Comparison of ENCODE assay signal across 9 cellular contexts in the genomic region with DNA sequence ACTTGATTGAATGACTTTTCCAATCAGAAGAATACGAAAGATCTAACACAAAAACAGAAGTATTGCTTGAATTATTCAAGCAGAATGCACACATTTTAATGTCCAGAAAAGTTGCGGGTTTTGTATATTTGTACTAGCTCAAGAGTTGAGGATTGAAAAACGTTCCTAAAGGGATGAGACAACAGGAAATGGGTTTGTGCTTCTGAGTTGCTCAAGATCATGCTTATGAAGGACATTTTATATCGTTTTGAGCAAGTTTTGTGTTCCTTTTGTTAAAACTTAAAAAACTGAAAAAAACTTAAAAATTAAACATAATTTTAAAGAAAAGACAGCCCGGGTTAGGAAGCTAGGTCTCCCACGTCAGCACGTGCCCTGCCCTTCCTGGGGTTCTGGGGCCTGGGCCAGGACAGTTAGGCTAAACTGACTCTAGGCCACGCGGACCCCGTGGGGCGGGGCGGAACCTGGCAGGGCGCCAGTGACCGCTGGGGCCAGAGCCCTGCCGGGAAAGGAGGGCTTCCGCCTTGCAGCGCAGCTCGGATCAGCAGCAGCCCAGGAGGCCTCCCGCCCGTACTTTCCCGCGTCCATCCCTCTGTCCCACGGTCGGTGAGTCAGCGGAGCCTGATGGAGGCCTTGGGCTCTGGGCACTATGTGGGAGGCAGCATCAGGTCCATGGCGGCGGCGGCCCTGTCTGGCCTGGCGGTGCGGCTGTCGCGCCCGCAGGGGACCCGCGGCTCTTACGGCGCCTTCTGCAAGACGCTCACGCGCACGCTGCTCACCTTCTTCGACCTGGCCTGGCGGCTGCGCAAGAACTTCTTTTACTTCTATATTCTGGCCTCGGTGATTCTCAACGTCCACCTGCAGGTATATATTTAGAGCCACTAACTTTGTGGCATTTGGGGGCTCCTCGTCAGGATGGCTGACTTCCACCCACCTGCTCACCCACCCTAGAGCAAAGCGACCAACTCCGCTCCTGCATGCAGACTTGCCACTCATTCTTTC. TPM values are rescaled to one million over a fixed set of nuclear protein-coding genes. Genes with fewer than 3 reads are reported as not detected.
DNase-seq lines count a peak whose midpoint lies in the region; ATAC-seq and TF ChIP-seq lines count a peak whose summit lies in the region.
"Had no signal": no experiment of that assay in that cellular context is flagged by ENCODE, and none has a peak within 500 bp of the region (broad histone marks: within the 10 kb centered on the region; RNA-seq: fewer than 3 reads in every experiment).

A gene (plus strand): TSS at position 517 of the 999 bp plus-strand sequence. CDS start 105 bp downstream, at position 622.

- peak within 1 kb of the TSS; percentile 27 for H3K4me3 Mint-ChIP-seq in CD4-positive, alpha-beta T cell

- no peak for TF ChIP-seq CTCF in CD4-positive, alpha-beta T cell (IDR thresholded peaks at IDR 0.05)
- TF ChIP-seq CTCF in OCI-LY1 (IDR thresholded peaks at IDR 0.05; ENCODE audit: low read length) (no peak), left ventricle myocardium inferior (IDR thresholded peaks at IDR 0.05; ENCODE audit: borderline replicate concordance) (no peak)

- no peaks in the 10 kb centered on the region for H3K36me3 ChIP-seq in OCI-LY1 (ENCODE audit: insufficient read depth, low read length)
- H3K36me3 ChIP-seq in adipocyte (ENCODE audit: control insufficient read depth, insufficient read depth, low read length, severe bottlenecking): no peaks in the 10 kb centered on the region
- no peaks in the 10 kb centered on the region for H3K36me3 ChIP-seq in left ventricle myocardium inferior

- no peaks in the 10 kb centered on the region for H3K79me2 ChIP-seq in OCI-LY1 (ENCODE audit: insufficient read depth, low read length)

- H3K9me3 ChIP-seq in CD4-positive, alpha-beta T cell (ENCODE audit: control insufficient read depth, low read length): no peaks in the 10 kb centered on the region
- H3K9me3 ChIP-seq in OCI-LY1 (ENCODE audit: low read length) (no peaks in the 10 kb centered on the region), adipocyte (ENCODE audit: control insufficient read depth, low read length) (no peaks in the 10 kb centered on the region), left ventricle myocardium inferior (replicated peaks) (no peaks in the 10 kb centered on the region)

- H3F3A ChIP-seq in OCI-LY1 (ENCODE audit: insufficient read depth, low read length): no peaks in the 10 kb centered on the region

- POLR2A ChIA-PET in CD4-positive, alpha-beta T cell (lab: Charles Lee): interaction anchor here (0.6 kb wide), 1 partner anchor 187 kb away, joined by 3 read pairs; no protein-coding TSS in a partner anchor

- peaks cover 33% of the 10 kb centered on the region for H3K27me3 Mint-ChIP-seq in CD4-positive, alpha-beta T cell

- H3K36me3 Mint-ChIP-seq in CD4-positive, alpha-beta T cell (ENCODE audit: low read depth): no peaks in the 10 kb centered on the region

- H3K4me2 ChIP-seq in OCI-LY1 (ENCODE audit: low read length): peak within 1 kb of the TSS; percentile 70
- H3K4me2 ChIP-seq: KMS-11 had no signal

- peaks cover 16% of the 10 kb centered on the region for H3K4me1 Mint-ChIP-seq in CD4-positive, alpha-beta T cell (ENCODE audit: low read depth)

- H2AFZ ChIP-seq in OCI-LY1 (ENCODE audit: low read length): no peak within 1 kb of the TSS

- DNase-seq in CD4-positive, alpha-beta T cell: peak in 4 of 10 experiments; percentile 0 to 32 (median 1)
- peak; percentile 77 for DNase-seq in adipocyte (ENCODE audit: low read depth)
- DNase-seq in left ventricle myocardium inferior: peak; percentile 83
- peak; percentile 94 for DNase-seq in posterior vena cava (ENCODE audit: low spot score)
- DNase-seq in NCI-H2081 (lab: John Stamatoyannopoulos, UW): no peak

- H3K27me3 ChIP-seq in CD4-positive, alpha-beta T cell (ENCODE audit: control insufficient read depth, insufficient read depth, low read length): peaks cover 4% of the 10 kb centered on the region
- H3K27me3 ChIP-seq in OCI-LY1 (ENCODE audit: insufficient read depth, low read length): no peaks in the 10 kb centered on the region
- no peaks in the 10 kb centered on the region for H3K27me3 ChIP-seq in adipocyte (replicated peaks; ENCODE audit: control insufficient read depth, insufficient read depth, low read length)
- H3K27me3 ChIP-seq in left ventricle myocardium inferior (ENCODE audit: low read depth): no peaks in the 10 kb centered on the region

- H3K27ac Mint-ChIP-seq in CD4-positive, alpha-beta T cell: no peak within 1 kb of the TSS

- H3K27ac ChIP-seq in CD4-positive, alpha-beta T cell (ENCODE audit: low read depth, low read length): no peak within 1 kb of the TSS
- H3K27ac ChIP-seq in OCI-LY1 (ENCODE audit: low read depth, low read length, poor library complexity, severe bottlenecking) (no peak within 1 kb of the TSS), left ventricle myocardium inferior (replicated peaks) (peak within 1 kb of the TSS; percentile 70)
- H3K27ac ChIP-seq: KMS-11 had no signal

- H3K9me3 Mint-ChIP-seq in CD4-positive, alpha-beta T cell: no peaks in the 10 kb centered on the region

- no peaks in the 10 kb centered on the region for H3K9me2 ChIP-seq in OCI-LY1 (ENCODE audit: low read depth, low read length)

- H3K9ac ChIP-seq in OCI-LY1 (ENCODE audit: low read length) (peak within 1 kb of the TSS; percentile 43; the same call in 1 of the 2 replicates), adipocyte (ENCODE audit: low read length) (peak within 1 kb of the TSS; percentile 80)
- H3K9ac ChIP-seq: KMS-11 had no signal

- H3K4me1 ChIP-seq in OCI-LY1 (ENCODE audit: insufficient read depth, low read length, severe bottlenecking) (peaks cover 12% of the 10 kb centered on the region), adipocyte (ENCODE audit: control insufficient read depth, insufficient read depth, low read length) (peaks cover 11% of the 10 kb centered on the region), left ventricle myocardium inferior (peaks cover 5% of the 10 kb centered on the region)

- H3K4me3 ChIP-seq in OCI-LY1 (ENCODE audit: low read depth, low read length, poor library complexity, severe bottlenecking) (peak within 1 kb of the TSS; percentile 59), adipocyte (ENCODE audit: low read length) (peak within 1 kb of the TSS; percentile 77), left ventricle myocardium inferior (peak within 1 kb of the TSS; percentile 74)

- ATAC-seq in CD4-positive, alpha-beta T cell (ENCODE audit: poor library complexity): no peak
- ATAC-seq in GM21576 (IDR thresholded peaks at IDR 0.05; ENCODE audit: unreplicated experiment): peak; percentile 77
- no peak for ATAC-seq in GM18870 (IDR thresholded peaks at IDR 0.05; ENCODE audit: unreplicated experiment)

- H4K20me1 ChIP-seq in OCI-LY1 (ENCODE audit: insufficient read depth, low read length): no peaks in the 10 kb centered on the region

- intact Hi-C loops in CD4-positive, alpha-beta T cell (cut with DNase I, micrococcal nuclease): no loop called here
- intact Hi-C loops in left ventricle myocardium inferior (cut with micrococcal nuclease) (no loop called here), posterior vena cava (cut with DNase I) (no loop called here)

- CTCF ChIA-PET in CD4-positive, alpha-beta T cell (lab: Charles Lee): no interaction called here

RNA-seq across cellular contexts. Expression of the gene that starts here (rescaled TPM):
- total RNA-seq in CD4-positive, alpha-beta T cell: not detected
- total RNA-seq in left ventricle myocardium inferior (4.9 TPM), posterior vena cava (10 to 100 TPM; 17.0 to 20.0 TPM)

Comparison
In these comparisons a context has a peak if more than half of its experiments do, and no peak if none do; other contexts are left out.
1. DNase-seq: peak in adipocyte (single experiment), left ventricle myocardium inferior (single experiment) and posterior vena cava (single experiment); none in NCI-H2081 (0 of 2).
2. Peak in every context shown above with its lines, with median percentiles within 50 percentile points of each other: H3K4me3 ChIP-seq.